Comparison of ENCODE assay signal across 23 cellular contexts in the genomic region with DNA sequence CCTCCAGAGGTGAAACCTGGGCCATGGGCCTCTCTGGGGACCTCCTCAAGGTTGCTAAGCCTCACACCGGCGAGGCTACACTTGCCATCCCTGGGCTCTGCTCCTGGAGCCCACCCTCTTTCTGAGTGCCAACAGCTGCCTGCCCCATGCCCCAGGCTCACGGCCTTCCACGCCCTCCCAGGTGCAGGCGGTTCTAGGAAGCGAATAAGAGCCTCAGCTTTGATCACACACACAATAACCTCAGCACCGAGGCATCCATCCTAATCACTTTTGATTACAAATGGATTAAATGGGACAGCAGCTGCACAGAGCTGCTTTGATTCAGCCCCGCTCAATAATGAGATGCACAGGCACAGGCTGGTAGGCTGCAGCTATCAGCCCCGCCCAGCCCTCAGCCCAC.
DNase-seq lines count a peak whose midpoint lies in the region; ATAC-seq, FAIRE-seq and TF ChIP-seq lines count a peak whose summit lies in the region.
"Had no signal": no experiment of that assay in that cellular context is flagged by ENCODE, and none has a peak within 500 bp of the region (broad histone marks: within the 10 kb centered on the region; RNA-seq: fewer than 3 reads in every experiment).

No MANE protein-coding gene starts in this region.

- no peak overlapping the region for H3K9ac ChIP-seq in BLaER1

- H3K36me3 ChIP-seq in BLaER1: no peaks in the 10 kb centered on the region
- H3K36me3 ChIP-seq: esophagus muscularis mucosa, gastroesophageal sphincter, pancreas had no signal

- H3K4me2 ChIP-seq in BLaER1: peak overlapping the region; percentile 81

- H3K4me3 ChIP-seq in BLaER1: no peak overlapping the region
- H3K4me3 ChIP-seq: esophagus muscularis mucosa, gastroesophageal sphincter, pancreas had no signal

- peaks cover 56% of the 10 kb centered on the region for H3K4me1 ChIP-seq in BLaER1

- H3K9me3 ChIP-seq in BLaER1: no peaks in the 10 kb centered on the region
- H3K9me3 ChIP-seq: esophagus muscularis mucosa, gastroesophageal sphincter, pancreas had no signal

- peaks cover 80% of the 10 kb centered on the region for H3K4me1 Mint-ChIP-seq in nephron

- no peak for ATAC-seq in GM19395 (IDR thresholded peaks at IDR 0.05; ENCODE audit: unreplicated experiment)
- ATAC-seq: activated naive CD4-positive, alpha-beta T cell treated with anti-CD3 and anti-CD28 coated beads, Interleukin-2, amount 50 U/mL, for 72 hours; gastroesophageal sphincter; naive thymus-derived CD4-positive, alpha-beta T cell; pancreas; sciatic nerve had no signal

- no peaks in the 10 kb centered on the region for H3K27me3 ChIP-seq in BLaER1
- H3K27me3 ChIP-seq: esophagus muscularis mucosa, gastroesophageal sphincter, pancreas had no signal

- DNase-seq in NCI-H1436 (lab: John Stamatoyannopoulos, UW) (peak; percentile 81), NCI-H748 treated with DMSO at 0.1 percent for 48 hours (lab: John Stamatoyannopoulos, UW) (peak; percentile 84), urothelium cell line (ENCODE audit: low spot score) (no peak), GDM1 (lab: John Stamatoyannopoulos, UW) (no peak), NCI-H526 (lab: John Stamatoyannopoulos, UW) (no peak)
- DNase-seq: activated CD4-positive, alpha-beta T cell treated with anti-CD3 and anti-CD28 coated beads for 1 hour; activated CD8-positive, alpha-beta memory T cell treated with anti-CD3 and anti-CD28 coated beads for 24 hours; DND-41; H7; KBM-7; mesenchymal stem cell; naive thymus-derived CD4-positive, alpha-beta T cell; NCI-H226; pancreas had no signal

- no peak for TF ChIP-seq CTCF in nephron (IDR thresholded peaks at IDR 0.05; ENCODE audit: unreplicated experiment in 3 of 3)

- H3K27ac Mint-ChIP-seq in nephron: peak overlapping the region; percentile 12 to 89 (median 46)
- H3K27ac Mint-ChIP-seq: activated naive CD4-positive, alpha-beta T cell treated with anti-CD3 and anti-CD28 coated beads, Interleukin-2, amount 50 U/mL, for 72 hours; CD14-positive monocyte; naive thymus-derived CD4-positive, alpha-beta T cell had no signal

- no peak overlapping the region for H3K4me3 Mint-ChIP-seq in nephron
- H3K4me3 Mint-ChIP-seq: CD14-positive monocyte; naive thymus-derived CD4-positive, alpha-beta T cell had no signal

- H4K20me1 ChIP-seq in BLaER1: no peaks in the 10 kb centered on the region

- no peaks in the 10 kb centered on the region for H3K9me3 Mint-ChIP-seq in nephron

- peaks cover 31% of the 10 kb centered on the region for H3K36me3 Mint-ChIP-seq in nephron (ENCODE audit: low read depth)
- H3K36me3 Mint-ChIP-seq: activated naive CD4-positive, alpha-beta T cell treated with anti-CD3 and anti-CD28 coated beads, Interleukin-2, amount 50 U/mL, for 72 hours; CD14-positive monocyte had no signal

- H3K27ac ChIP-seq in BLaER1: peak overlapping the region; percentile 35; the same call in 1 of the 2 replicates
- H3K27ac ChIP-seq: esophagus muscularis mucosa, gastroesophageal sphincter, pancreas had no signal

- FAIRE-seq in urothelium cell line (lab: Jason Lieb, UNC): no peak
- FAIRE-seq: astrocyte, pancreas had no signal

- H3K27me3 Mint-ChIP-seq in nephron (ENCODE audit: low read depth): no peaks in the 10 kb centered on the region

Comparison
In these comparisons a context has a peak if more than half of its experiments do, and no peak if none do; other contexts are left out.
1. DNase-seq: peak in NCI-H1436 (single experiment) and NCI-H748 treated with DMSO at 0.1 percent for 48 hours (single experiment); none in urothelium cell line (single experiment), GDM1 (single experiment) and NCI-H526 (0 of 2).